Comparison of ENCODE assay signal across 8 cellular contexts in the genomic region with DNA sequence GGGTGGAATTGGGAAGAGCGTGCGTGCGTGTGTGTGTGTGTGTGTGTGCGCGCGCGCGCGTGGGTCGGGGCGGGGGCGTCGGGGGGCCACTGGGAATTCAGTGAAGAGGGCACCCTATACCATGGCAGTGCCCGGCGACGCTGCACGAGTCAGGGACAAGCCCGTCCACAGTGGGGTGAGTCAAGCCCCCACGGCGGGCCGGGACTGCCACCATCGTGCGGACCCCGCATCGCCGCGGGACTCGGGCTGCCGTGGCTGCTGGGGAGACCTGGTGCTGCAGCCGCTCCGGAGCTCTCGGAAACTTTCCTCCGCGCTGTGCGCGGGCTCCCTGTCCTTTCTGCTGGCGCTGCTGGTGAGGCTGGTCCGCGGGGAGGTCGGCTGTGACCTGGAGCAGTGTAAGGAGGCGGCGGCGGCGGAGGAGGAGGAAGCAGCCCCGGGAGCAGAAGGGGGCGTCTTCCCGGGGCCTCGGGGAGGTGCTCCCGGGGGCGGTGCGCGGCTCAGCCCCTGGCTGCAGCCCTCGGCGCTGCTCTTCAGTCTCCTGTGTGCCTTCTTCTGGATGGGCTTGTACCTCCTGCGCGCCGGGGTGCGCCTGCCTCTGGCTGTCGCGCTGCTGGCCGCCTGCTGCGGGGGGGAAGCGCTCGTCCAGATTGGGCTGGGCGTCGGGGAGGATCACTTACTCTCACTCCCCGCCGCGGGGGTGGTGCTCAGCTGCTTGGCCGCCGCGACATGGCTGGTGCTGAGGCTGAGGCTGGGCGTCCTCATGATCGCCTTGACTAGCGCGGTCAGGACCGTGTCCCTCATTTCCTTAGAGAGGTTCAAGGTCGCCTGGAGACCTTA. TPM values are rescaled to one million over a fixed set of nuclear protein-coding genes. Genes with fewer than 3 reads are reported as not detected.
A peak's percentile ranks its signal among the peaks of the same experiment; 100 is the strongest.
DNase-seq lines count a peak whose midpoint lies in the region; ATAC-seq lines count a peak whose summit lies in the region.

No MANE protein-coding gene starts in this region.

- peaks cover 11% of the 10 kb centered on the region for H3K4me1 Mint-ChIP-seq in stimulated activated effector memory CD8-positive, alpha-beta T cell treated with anti-CD3 and anti-CD28 coated beads, Interleukin-12 subunit alpha, Interleukin-12 subunit beta, amount 100 ng/mL, for 72 hours

- peak; percentile 59 for ATAC-seq in stimulated activated effector memory CD8-positive, alpha-beta T cell treated with anti-CD3 and anti-CD28 coated beads, Interleukin-12 subunit alpha, Interleukin-12 subunit beta, amount 100 ng/mL, for 72 hours

- DNase-seq in NCI-H146 (lab: John Stamatoyannopoulos, UW) (peak; percentile 45), NCI-H146 treated with DMSO at 0.1 percent for 48 hours (lab: John Stamatoyannopoulos, UW; ENCODE audit: unreplicated experiment) (no peak), RPMI7951 (ENCODE audit: low read depth) (peak; percentile 6), dermis microvascular lymphatic vessel endothelial cell (ENCODE audit: low read depth in 2 of 2) (peak; percentile 17 to 67), left kidney (ENCODE audit: low read depth, low spot score) (peak; percentile 92), NCI-H187 treated with DMSO at 0.1 percent for 48 hours (lab: John Stamatoyannopoulos, UW) (no peak), NOMO-1 treated with dmso at 0.1 percent for 144 hours (lab: John Stamatoyannopoulos, UW; ENCODE audit: unreplicated experiment) (no peak)
- no peak for DNase-seq in stimulated activated effector memory CD8-positive, alpha-beta T cell treated with anti-CD3 and anti-CD28 coated beads, Interleukin-12 subunit alpha, Interleukin-12 subunit beta, amount 100 ng/mL, for 72 hours (ENCODE audit: low spot score in 2 of 2)

- no peaks in the 10 kb centered on the region for H3K36me3 Mint-ChIP-seq in stimulated activated effector memory CD8-positive, alpha-beta T cell treated with anti-CD3 and anti-CD28 coated beads, Interleukin-12 subunit alpha, Interleukin-12 subunit beta, amount 100 ng/mL, for 72 hours

- peak overlapping the region; percentile 34 for H3K4me3 Mint-ChIP-seq in stimulated activated effector memory CD8-positive, alpha-beta T cell treated with anti-CD3 and anti-CD28 coated beads, Interleukin-12 subunit alpha, Interleukin-12 subunit beta, amount 100 ng/mL, for 72 hours

- H3K27ac Mint-ChIP-seq in stimulated activated effector memory CD8-positive, alpha-beta T cell treated with anti-CD3 and anti-CD28 coated beads, Interleukin-12 subunit alpha, Interleukin-12 subunit beta, amount 100 ng/mL, for 72 hours = no peak overlapping the region

- no peaks in the 10 kb centered on the region for H3K9me3 Mint-ChIP-seq in stimulated activated effector memory CD8-positive, alpha-beta T cell treated with anti-CD3 and anti-CD28 coated beads, Interleukin-12 subunit alpha, Interleukin-12 subunit beta, amount 100 ng/mL, for 72 hours

RNA-seq across cellular contexts. Expression of gene PDE3A, which starts 1.0 kb away (rescaled TPM):
- total RNA-seq in RPMI7951 (2014; rRNA removed; shearing (Covaris generic)) = under 0.01 and 0.12 TPM in 2 replicates
- 0.39 and 0.51 TPM in 2 replicates for total RNA-seq in dermis microvascular lymphatic vessel endothelial cell

Comparison
In these comparisons a context has a peak if more than half of its experiments do, and no peak if none do; other contexts are left out.
1. DNase-seq: peak in NCI-H146 (single experiment), RPMI7951 (single experiment), dermis microvascular lymphatic vessel endothelial cell (2 of 2) and left kidney (single experiment); none in NCI-H146 treated with DMSO at 0.1 percent for 48 hours (single experiment), stimulated activated effector memory CD8-positive, alpha-beta T cell treated with anti-CD3 and anti-CD28 coated beads, Interleukin-12 subunit alpha, Interleukin-12 subunit beta, amount 100 ng/mL, for 72 hours (0 of 2), NCI-H187 treated with DMSO at 0.1 percent for 48 hours (single experiment) and NOMO-1 treated with dmso at 0.1 percent for 144 hours (single experiment).